In the genomic region with DNA sequence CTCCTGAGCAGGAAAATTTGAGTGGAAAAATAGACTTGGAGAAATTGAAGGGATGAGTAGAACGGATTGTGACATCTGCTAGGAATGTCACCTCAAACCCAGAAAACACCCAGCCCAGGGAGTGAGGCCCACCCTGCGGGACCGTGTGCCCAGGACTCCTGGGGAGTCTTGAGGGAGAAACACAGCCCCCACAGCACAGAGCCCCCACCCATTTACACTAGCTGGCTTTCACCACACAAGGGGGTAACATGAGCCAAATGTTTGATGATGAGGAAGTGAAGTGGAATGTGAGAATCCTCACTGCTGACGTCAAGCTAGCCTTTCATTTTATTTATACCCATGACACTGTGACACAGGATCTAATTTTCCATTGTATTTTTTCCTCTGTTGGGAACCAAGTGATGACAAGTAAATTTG, we compare ENCODE assay signal across 9 cellular contexts. TPM values are rescaled to one million over a fixed set of nuclear protein-coding genes. Genes with fewer than 3 reads are reported as not detected.
DNase-seq lines count a peak whose midpoint lies in the region; ATAC-seq and TF ChIP-seq lines count a peak whose summit lies in the region.
"Had no signal": no experiment of that assay in that cellular context is flagged by ENCODE, and none has a peak within 500 bp of the region (broad histone marks: within the 10 kb centered on the region; RNA-seq: fewer than 3 reads in every experiment).

No MANE protein-coding gene starts in this region.

- intact Hi-C loops in dorsolateral prefrontal cortex (cut with DNase I), result no loop called here

- no peaks in the 10 kb centered on the region for H3K27me3 ChIP-seq in dorsolateral prefrontal cortex

- H3K27me3 Mint-ChIP-seq in osteocyte (ENCODE audit: unreplicated experiment), result no peaks in the 10 kb centered on the region

- H3K27ac Mint-ChIP-seq in osteocyte (ENCODE audit: unreplicated experiment), result peak overlapping the region; percentile 89

- peak overlapping the region in 42 of 59 donors; percentile 2 to 59 (median 34) for H3K4me3 ChIP-seq in dorsolateral prefrontal cortex

- peaks cover 3% of the 10 kb centered on the region for H3K36me3 Mint-ChIP-seq in osteocyte (ENCODE audit: unreplicated experiment)

- H3K27ac ChIP-seq in dorsolateral prefrontal cortex, result peak overlapping the region; percentile 7 to 93 (median 83)

- peaks cover 43% of the 10 kb centered on the region for H3K4me1 Mint-ChIP-seq in osteocyte (ENCODE audit: unreplicated experiment)

- H3K4me3 Mint-ChIP-seq in osteocyte (ENCODE audit: unreplicated experiment), result peak overlapping the region; percentile 14

- TF ChIP-seq CTCF in AG09319 (IDR thresholded peaks at IDR 0.05; ENCODE audit: low read depth, low read length) (no peak), dorsolateral prefrontal cortex (IDR thresholded peaks at IDR 0.05 in 54 of 56, conservative IDR thresholded peaks at IDR 0.05 in 2 of 56; ENCODE audit: low read depth in 1 of 56, partially characterized antibody in 56 of 56) (no peak), osteocyte (IDR thresholded peaks at IDR 0.05) (no peak)

- DNase-seq in AG09319 (ENCODE audit: extremely low read depth, low read depth) (peak; percentile 46), NCI-H226 (peak; percentile 62), dorsolateral prefrontal cortex (no peak), osteocyte (ENCODE audit: extremely low spot score, unreplicated experiment) (no peak), KBM-7 (no peak), NCI-H526 (lab: John Stamatoyannopoulos, UW) (no peak)
- DNase-seq in stimulated activated CD4-positive, alpha-beta T cell treated with anti-CD3 and anti-CD28 coated beads, Interleukin-4, amount 100 ng/mL, for 24 hours, result no peak
- DNase-seq: NCI-H1048 had no signal

- ATAC-seq in GM18873 (IDR thresholded peaks at IDR 0.05; ENCODE audit: low FRiP score, unreplicated experiment), result no peak

- no peaks in the 10 kb centered on the region for H3K9me3 Mint-ChIP-seq in osteocyte (ENCODE audit: unreplicated experiment)

- in situ Hi-C loops in KBM-7 (cut with MboI; ENCODE audit: low pct_unique_long_range_greater_than_20kb, low sequenced_read_pairs), result no loop called here

RNA-seq across cellular contexts. Expression of gene PDE8B, which starts 42.8 kb away (rescaled TPM):
- total RNA-seq in dorsolateral prefrontal cortex (100 to 1,000 TPM in 1 of 120 experiments, 10 to 100 TPM in 119; 22.7 to 100 (median 54.6) TPM), osteocyte (2.0 and 2.5 TPM in 2 replicates)

Comparison
In these comparisons a context has a peak if more than half of its experiments do, and no peak if none do; other contexts are left out.
1. DNase-seq: peak in AG09319 (single experiment) and NCI-H226 (single experiment); none in dorsolateral prefrontal cortex (0 of 10), osteocyte (single experiment), KBM-7 (single experiment), NCI-H526 (0 of 2) and stimulated activated CD4-positive, alpha-beta T cell treated with anti-CD3 and anti-CD28 coated beads, Interleukin-4, amount 100 ng/mL, for 24 hours (single experiment).